16 cellular contexts compared by ENCODE assay signal in the genomic region with DNA sequence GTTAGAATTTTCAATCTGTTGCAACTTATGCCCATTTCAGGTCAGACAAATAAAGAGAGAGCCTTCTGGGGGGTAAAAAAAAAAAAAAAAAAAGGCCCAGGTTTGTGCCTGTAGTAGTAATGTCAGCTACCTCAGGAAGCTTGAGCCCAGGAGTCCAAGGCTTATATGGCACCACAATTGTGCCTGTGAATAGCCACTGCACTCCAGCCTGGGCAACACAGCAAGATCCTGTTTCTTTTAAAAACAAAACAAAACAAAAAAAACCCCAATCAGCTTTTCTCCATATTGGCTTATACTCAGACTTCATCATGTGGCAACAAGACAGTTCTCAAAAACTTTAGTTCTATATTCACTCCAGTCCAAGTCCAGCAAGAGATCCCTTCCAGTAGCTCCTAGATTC. TPM values are rescaled to one million over a fixed set of nuclear protein-coding genes. Genes with fewer than 3 reads are reported as not detected.
A peak's percentile ranks its signal among the peaks of the same experiment; 100 is the strongest.
DNase-seq lines count a peak whose midpoint lies in the region; ATAC-seq and TF ChIP-seq lines count a peak whose summit lies in the region.
"Had no signal": no experiment of that assay in that cellular context is flagged by ENCODE, and none has a peak within 500 bp of the region (broad histone marks: within the 10 kb centered on the region; RNA-seq: fewer than 3 reads in every experiment).

No MANE protein-coding gene starts in this region.

- H3K9me3 ChIP-seq in IMR-90 (ENCODE audit: control insufficient read depth, insufficient read depth, low read length) (no peaks in the 10 kb centered on the region), mesenchymal stem cell (ENCODE audit: control insufficient read depth, low read length) (no peaks in the 10 kb centered on the region), T-helper 17 cell (ENCODE audit: control insufficient read depth, low read length, poor library complexity, severe bottlenecking) (no peaks in the 10 kb centered on the region), neural progenitor cell (ENCODE audit: low read depth) (no peaks in the 10 kb centered on the region)
- H3K9me3 ChIP-seq: BLaER1 treated with 17β-estradiol and CSF1 and Interleukin-3, amounts not matched to agents 10 nM and 100 nM had no signal

- ATAC-seq in IMR-90 (ENCODE audit: low read depth) (no peak), T-helper 17 cell (no peak), GM18873 (IDR thresholded peaks at IDR 0.05; ENCODE audit: low FRiP score, unreplicated experiment) (no peak)
- ATAC-seq: activated CD4-positive, alpha-beta T cell treated with anti-CD3 and anti-CD28 coated beads for 36 hours; stimulated activated effector memory CD8-positive, alpha-beta T cell treated with anti-CD3 and anti-CD28 coated beads, Interleukin-12 subunit alpha, Interleukin-12 subunit beta, amount 100 ng/mL, for 72 hours had no signal

- H3K14ac ChIP-seq in IMR-90 (replicated peaks; ENCODE audit: low read depth, low read length) (peak overlapping the region; percentile 54; the same call in 1 of the 2 replicates), mesenchymal stem cell (ENCODE audit: low read length in 2 of 2) (no peak overlapping the region)

- H4K8ac ChIP-seq in IMR-90 (ENCODE audit: low read depth in 2 of 2, low read length in 2 of 2) (peak overlapping the region; percentile 8 to 64; a peak in 2 of 4 replicates), mesenchymal stem cell (ENCODE audit: low read length) (no peak overlapping the region)

- H2BK5ac ChIP-seq in IMR-90 (ENCODE audit: low read depth, low read length, poor library complexity, severe bottlenecking), result peak overlapping the region; percentile 85
- no peak overlapping the region for H2BK5ac ChIP-seq in mesenchymal stem cell (ENCODE audit: low read depth, low read length, poor library complexity, severe bottlenecking)

- H3K9me3 Mint-ChIP-seq in neural progenitor cell, result no peaks in the 10 kb centered on the region
- H3K9me3 Mint-ChIP-seq: stimulated activated effector memory CD8-positive, alpha-beta T cell treated with anti-CD3 and anti-CD28 coated beads, Interleukin-12 subunit alpha, Interleukin-12 subunit beta, amount 100 ng/mL, for 72 hours had no signal

- dilution Hi-C loops in IMR-90 (cut with HindIII; ENCODE audit: low sequenced_read_pairs, unreplicated experiment), result no loop called here

- no peak overlapping the region; the same call in 1 of the 2 replicates for H3K4me2 ChIP-seq in IMR-90 (ENCODE audit: low read depth, low read length)
- no peak overlapping the region for H3K4me2 ChIP-seq in mesenchymal stem cell (ENCODE audit: low read length, poor library complexity, severe bottlenecking)
- H3K4me2 ChIP-seq in neural progenitor cell, result no peak overlapping the region
- H3K4me2 ChIP-seq: BLaER1 treated with 17β-estradiol and CSF1 and Interleukin-3, amounts not matched to agents 10 nM and 100 nM had no signal

- no peaks in the 10 kb centered on the region for H3F3A ChIP-seq in neural progenitor cell (ENCODE audit: low read depth)

- no TSS peak for BruUV-seq in IMR-90 (replicated peaks; lab: Mats Ljungman, UMichigan)

- H4K91ac ChIP-seq in IMR-90 (ENCODE audit: insufficient read depth, low read depth, low read length), result peak overlapping the region; percentile 29; the same call in 1 of the 2 replicates
- no peak overlapping the region for H4K91ac ChIP-seq in mesenchymal stem cell (ENCODE audit: low read length)

- H3K27ac ChIP-seq in IMR-90 (ENCODE audit: insufficient read depth, low read length) (peak overlapping the region; percentile 68; the same call in 1 of the 2 replicates), caudate nucleus (ENCODE audit: low read depth, low read length) (peak overlapping the region; percentile 97), mesenchymal stem cell (ENCODE audit: low read length, poor library complexity, severe bottlenecking) (peak overlapping the region; percentile 65), temporal lobe (ENCODE audit: low read depth, low read length) (peak overlapping the region; percentile 98), neural progenitor cell (no peak overlapping the region)
- H3K27ac ChIP-seq: BLaER1 treated with 17β-estradiol and CSF1 and Interleukin-3, amounts not matched to agents 10 nM and 100 nM had no signal

- CTCF ChIA-PET in IMR-90 (lab: Yijun Ruan, JAX), result interaction anchor here (0.8 to 1.6 kb wide), 2 partner anchors 29 to 36 kb away, joined by 3 to 5 read pairs; no protein-coding TSS in a partner anchor

- peak overlapping the region; percentile 26; the same call in 1 of the 3 replicates for H2BK15ac ChIP-seq in IMR-90 (ENCODE audit: low read depth, low read length)
- no peak overlapping the region for H2BK15ac ChIP-seq in mesenchymal stem cell (ENCODE audit: low read depth, poor library complexity, severe bottlenecking)

- TF ChIP-seq RAD21 in IMR-90 (IDR thresholded peaks at IDR 0.05; ENCODE audit: low read length), result no peak

- H3K56ac ChIP-seq in IMR-90 (ENCODE audit: extremely low read depth, insufficient read depth, low read length), result peak overlapping the region; percentile 11; the same call in 1 of the 2 replicates

- H3K4ac ChIP-seq in IMR-90 (ENCODE audit: low read depth, low read length) (peak overlapping the region; percentile 70; the same call in 1 of the 2 replicates), mesenchymal stem cell (ENCODE audit: low read depth in 1 of 2, low read length in 2 of 2) (no peak overlapping the region)

- H3K36me3 Mint-ChIP-seq in T-helper 17 cell (ENCODE audit: low read depth) (no peaks in the 10 kb centered on the region), neural progenitor cell (peaks cover 3% of the 10 kb centered on the region)

- H3K27ac Mint-ChIP-seq in T-helper 17 cell, result no peak overlapping the region
- H3K27ac Mint-ChIP-seq in neural progenitor cell, result no peak overlapping the region
- H3K27ac Mint-ChIP-seq: activated CD4-positive, alpha-beta T cell treated with anti-CD3 and anti-CD28 coated beads for 36 hours; stimulated activated effector memory CD8-positive, alpha-beta T cell treated with anti-CD3 and anti-CD28 coated beads, Interleukin-12 subunit alpha, Interleukin-12 subunit beta, amount 100 ng/mL, for 72 hours had no signal

- no peaks in the 10 kb centered on the region for H3K27me3 Mint-ChIP-seq in T-helper 17 cell
- H3K27me3 Mint-ChIP-seq in neural progenitor cell (ENCODE audit: insufficient read depth, low read depth), result no peaks in the 10 kb centered on the region
- H3K27me3 Mint-ChIP-seq: activated CD4-positive, alpha-beta T cell treated with anti-CD3 and anti-CD28 coated beads for 36 hours had no signal

- H3K23ac ChIP-seq in IMR-90 (ENCODE audit: low read depth, low read length) (peak overlapping the region; percentile 80; the same call in 1 of the 2 replicates), mesenchymal stem cell (ENCODE audit: low read length in 2 of 2) (no peak overlapping the region)

- H2AK5ac ChIP-seq in IMR-90 (ENCODE audit: low read depth, low read length) (no peak overlapping the region), mesenchymal stem cell (ENCODE audit: low read length, severe bottlenecking) (no peak overlapping the region)

- H3K4me3 Mint-ChIP-seq in T-helper 17 cell, result no peak overlapping the region
- no peak overlapping the region for H3K4me3 Mint-ChIP-seq in neural progenitor cell
- H3K4me3 Mint-ChIP-seq: activated CD4-positive, alpha-beta T cell treated with anti-CD3 and anti-CD28 coated beads for 36 hours; stimulated activated effector memory CD8-positive, alpha-beta T cell treated with anti-CD3 and anti-CD28 coated beads, Interleukin-12 subunit alpha, Interleukin-12 subunit beta, amount 100 ng/mL, for 72 hours had no signal

- H2AFZ ChIP-seq in IMR-90 (replicated peaks; ENCODE audit: low read length, poor library complexity) (no peak overlapping the region), mesenchymal stem cell (ENCODE audit: low read depth, low read length) (no peak overlapping the region), neural progenitor cell (replicated peaks) (no peak overlapping the region)

- H3K4me1 ChIP-seq in IMR-90 (ENCODE audit: control insufficient read depth, insufficient read depth, low read length), result peaks cover 10% of the 10 kb centered on the region
- H3K4me1 ChIP-seq in mesenchymal stem cell (ENCODE audit: control insufficient read depth, insufficient read depth, low read depth, low read length), result peaks cover 5% of the 10 kb centered on the region
- no peaks in the 10 kb centered on the region for H3K4me1 ChIP-seq in neural progenitor cell

- H4K20me1 ChIP-seq in IMR-90 (ENCODE audit: insufficient read depth, low read length) (no peaks in the 10 kb centered on the region), neural progenitor cell (ENCODE audit: low read depth) (no peaks in the 10 kb centered on the region)

- no peak overlapping the region for H2BK12ac ChIP-seq in mesenchymal stem cell (ENCODE audit: low read length in 2 of 2)

- H3K27me3 ChIP-seq in IMR-90 (ENCODE audit: control insufficient read depth, insufficient read depth, low read length) (no peaks in the 10 kb centered on the region), mesenchymal stem cell (ENCODE audit: control insufficient read depth in 1 of 2, insufficient read depth in 1 of 2, low read length in 2 of 2) (no peaks in the 10 kb centered on the region), neural progenitor cell (no peaks in the 10 kb centered on the region)
- H3K27me3 ChIP-seq: BLaER1 treated with 17β-estradiol and CSF1 and Interleukin-3, amounts not matched to agents 10 nM and 100 nM had no signal

- H4K5ac ChIP-seq in IMR-90 (ENCODE audit: low read depth, low read length), result peak overlapping the region; percentile 29; the same call in 1 of the 2 replicates

- H3K79me1 ChIP-seq in IMR-90 (ENCODE audit: low read depth in 1 of 2, low read length in 2 of 2) (peaks cover 14 to 52% of the 10 kb centered on the region in 2 experiments), mesenchymal stem cell (replicated peaks; ENCODE audit: low read length, poor library complexity, severe bottlenecking) (peaks cover 20% of the 10 kb centered on the region)

- intact Hi-C loops in IMR-90 (cut with micrococcal nuclease), result no loop called here

- H3K36me3 ChIP-seq in IMR-90 (ENCODE audit: control insufficient read depth, insufficient read depth, low read length) (no peaks in the 10 kb centered on the region), mesenchymal stem cell (ENCODE audit: control insufficient read depth in 1 of 2, insufficient read depth in 2 of 2, low read depth in 1 of 2, low read length in 2 of 2) (no peaks in the 10 kb centered on the region), neural progenitor cell (no peaks in the 10 kb centered on the region)

- POLR2A ChIA-PET in IMR-90 (lab: Charles Lee; ENCODE audit: unreplicated experiment), result no interaction called here

- DNase-seq in IMR-90 (no peak), caudate nucleus (lab: John Stamatoyannopoulos, UW) (no peak), mesenchymal stem cell (no peak), T-helper 17 cell (no peak), neural progenitor cell (ENCODE audit: low spot score) (no peak)
- DNase-seq in activated CD4-positive, CD25-positive, alpha-beta regulatory T cell treated with anti-CD3 and anti-CD28 coated beads, Interleukin-2, amount 50 U/mL, for 72 hours, result no peak
- DNase-seq: activated CD4-positive, alpha-beta T cell treated with anti-CD3 and anti-CD28 coated beads for 36 hours; activated CD8-positive, alpha-beta memory T cell treated with anti-CD3 and anti-CD28 coated beads, Interleukin-2, amount 50 U/mL, for 48 hours; activated naive CD4-positive, alpha-beta T cell; DMS79; Karpas-422; SIG-M5 had no signal

- no peak overlapping the region for H2AK9ac ChIP-seq in IMR-90 (replicated peaks; ENCODE audit: low read depth, low read length, poor library complexity)

- H2BK20ac ChIP-seq in IMR-90 (ENCODE audit: low read depth, low read length), result peak overlapping the region; percentile 50

- H3K4me3 ChIP-seq in IMR-90 (ENCODE audit: insufficient read depth, low read depth, low read length), result no peak overlapping the region
- no peak overlapping the region for H3K4me3 ChIP-seq in mesenchymal stem cell (ENCODE audit: insufficient read depth in 1 of 2, low read depth in 1 of 2, low read length in 2 of 2)
- no peak overlapping the region for H3K4me3 ChIP-seq in neural progenitor cell
- H3K4me3 ChIP-seq: BLaER1 treated with 17β-estradiol and CSF1 and Interleukin-3, amounts not matched to agents 10 nM and 100 nM had no signal

- in situ Hi-C loops in IMR-90 (cut with MboI; ENCODE audit: low sequenced_read_pairs), result no loop called here

- H3K79me2 ChIP-seq in neural progenitor cell (ENCODE audit: low read depth), result peaks cover 15% of the 10 kb centered on the region

- H3K9me1 ChIP-seq in IMR-90 (ENCODE audit: insufficient read depth, low read length), result peaks cover 15% of the 10 kb centered on the region

- H2BK120ac ChIP-seq in IMR-90 (ENCODE audit: low read depth, low read length) (peak overlapping the region; percentile 72), mesenchymal stem cell (ENCODE audit: low read depth, low read length) (no peak overlapping the region)

- no peak for TF ChIP-seq POLR2A in IMR-90 (IDR thresholded peaks at IDR 0.05; ENCODE audit: low read depth, low read length)

- H3K9ac ChIP-seq in IMR-90 (ENCODE audit: low read depth, low read length) (no peak overlapping the region), mesenchymal stem cell (ENCODE audit: low read length) (peak overlapping the region; percentile 83), neural progenitor cell (no peak overlapping the region)
- H3K9ac ChIP-seq: BLaER1 treated with 17β-estradiol and CSF1 and Interleukin-3, amounts not matched to agents 10 nM and 100 nM had no signal

- H3K18ac ChIP-seq in IMR-90 (ENCODE audit: low read depth, low read length) (peak overlapping the region; percentile 65; the same call in 1 of the 2 replicates), mesenchymal stem cell (ENCODE audit: low read depth in 1 of 2, low read length in 2 of 2) (no peak overlapping the region)

- TF ChIP-seq CTCF in IMR-90 (conservative IDR thresholded peaks at IDR 0.05; ENCODE audit: low read depth, low read length) (no peak), neural progenitor cell (IDR thresholded peaks at IDR 0.05) (no peak)

- H3K4me1 Mint-ChIP-seq in T-helper 17 cell (peaks cover 12% of the 10 kb centered on the region), neural progenitor cell (peaks cover 6% of the 10 kb centered on the region)

RNA-seq across cellular contexts. Expression of a gene that starts 8.4 kb away (rescaled TPM):
- total RNA-seq in IMR-90 (2012; rRNA removed) (20.6 and 45.8 TPM in 2 replicates), temporal lobe (46.5 TPM), T-helper 17 cell (10 to 100 TPM; 45.4 to 51.6 TPM), neural progenitor cell (ENCODE audit: low replicate concordance) (29.5 and 36.7 TPM in 2 replicates)
- polyA plus RNA-seq in IMR-90 (2012; rRNA removed), result 27.6 and 31.0 TPM in 2 replicates
- 6.4 and 9.3 TPM in 2 replicates for polyA plus RNA-seq in IMR-90 (2012; cell fraction: cytosol; rRNA removed)
- polyA plus RNA-seq in IMR-90 (2012; cell fraction: nucleus; rRNA removed; ENCODE audit: low replicate concordance), result 8.9 and 43.4 TPM in 2 replicates
- 50.9 TPM for polyA plus RNA-seq in mesenchymal stem cell (2013, experiment 1 of 2)
- polyA plus RNA-seq in mesenchymal stem cell (2013, experiment 2 of 2), result 49.6 TPM
